13 cellular contexts compared by ENCODE assay signal in the genomic region with DNA sequence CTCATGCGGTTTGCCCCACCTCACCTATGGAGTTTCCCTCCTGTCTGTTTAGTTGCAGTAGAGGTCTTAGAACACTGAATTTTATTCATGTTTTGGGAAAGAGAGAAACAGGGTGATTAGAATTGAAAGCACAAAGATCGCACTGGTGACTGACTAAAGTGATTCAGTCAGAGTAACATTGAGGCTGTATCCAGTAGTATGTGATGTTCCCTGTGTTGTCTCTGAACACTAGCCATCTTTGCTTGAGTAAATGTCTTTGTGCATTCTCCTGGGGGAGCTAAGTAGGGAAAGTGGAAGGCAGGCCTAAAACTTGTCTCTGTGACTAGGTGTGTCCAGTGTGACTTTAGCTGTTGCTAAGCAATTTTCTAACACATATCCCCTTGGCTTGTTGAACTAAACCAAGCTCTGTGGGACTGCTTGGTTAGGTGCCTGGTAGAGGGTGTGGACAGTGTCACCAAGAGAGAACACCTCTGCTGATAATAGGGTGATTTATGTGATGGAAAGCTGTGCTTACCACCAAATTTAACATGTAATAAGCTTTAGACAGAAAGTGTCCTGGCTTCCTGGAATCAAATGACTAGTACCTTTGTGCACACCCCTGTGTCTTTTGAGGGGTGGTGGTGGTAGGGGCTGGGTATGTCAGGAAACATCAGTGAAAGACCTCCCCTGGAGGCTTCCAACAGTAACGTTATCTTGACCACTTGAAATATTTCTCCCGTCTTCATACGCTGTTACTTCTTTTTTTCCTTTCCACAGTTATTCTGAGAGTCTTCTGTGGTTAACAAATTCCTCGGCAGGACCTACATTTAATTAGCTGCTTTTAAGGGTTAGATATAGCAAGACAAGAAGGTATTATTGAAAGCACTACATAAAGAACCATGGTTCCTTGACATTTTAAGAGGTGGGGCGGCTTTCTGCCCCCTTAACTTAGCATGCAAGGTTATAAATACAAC. TPM values are rescaled to one million over a fixed set of nuclear protein-coding genes. Genes with fewer than 3 reads are reported as not detected.
A peak's percentile ranks its signal among the peaks of the same experiment; 100 is the strongest.
DNase-seq lines count a peak whose midpoint lies in the region; TF ChIP-seq lines count a peak whose summit lies in the region.
"Had no signal": no experiment of that assay in that cellular context is flagged by ENCODE, and none has a peak within 500 bp of the region (broad histone marks: within the 10 kb centered on the region; RNA-seq: fewer than 3 reads in every experiment).

No MANE protein-coding gene starts in this region.

- DNase-seq in NCI-H748 (lab: John Stamatoyannopoulos, UW; ENCODE audit: unreplicated experiment) (peak; percentile 1), NCI-H748 treated with DMSO at 0.1 percent for 48 hours (lab: John Stamatoyannopoulos, UW) (no peak), breast epithelium (ENCODE audit: low spot score in 2 of 2) (no peak), substantia nigra (lab: John Stamatoyannopoulos, UW) (peak in 1 of 49 donors; percentile 17), HK-2 (ENCODE audit: unreplicated experiment) (no peak), MG63 (no peak), GM19238 (ENCODE audit: insufficient read length, low spot score) (no peak)
- DNase-seq: activated naive CD4-positive, alpha-beta T cell treated with anti-CD3 and anti-CD28 coated beads, Interleukin-2, amount 10 ng/mL, durations not matched to agents 7 days and 5 days; kidney; NCI-H226; RPMI8226 had no signal

- no peaks in the 10 kb centered on the region for H3K36me3 ChIP-seq in breast epithelium
- peaks cover 34% of the 10 kb centered on the region for H3K36me3 ChIP-seq in MG63

- TF ChIP-seq CTCF in breast epithelium (IDR thresholded peaks at IDR 0.05) = no peak

- H3K9me3 ChIP-seq in breast epithelium (no peaks in the 10 kb centered on the region), MG63 (peaks cover 3% of the 10 kb centered on the region; the same call in 1 of the 2 replicates)

- H3K4me3 ChIP-seq in breast epithelium (no peak overlapping the region), MG63 (no peak overlapping the region)

- peak overlapping the region; percentile 77 to 85 for H3K27ac ChIP-seq in breast epithelium
- peak overlapping the region; percentile 36 for H3K27ac ChIP-seq in layer of hippocampus (ENCODE audit: low read depth, low read length)
- peak overlapping the region; percentile 54 for H3K27ac ChIP-seq in substantia nigra (ENCODE audit: low read depth, low read length, poor library complexity, severe bottlenecking)
- H3K27ac ChIP-seq: 22Rv1 had no signal

- TF ChIP-seq POLR2A in breast epithelium (IDR thresholded peaks at IDR 0.05) = no peak

- H3K27me3 ChIP-seq in breast epithelium (no peaks in the 10 kb centered on the region), layer of hippocampus (ENCODE audit: control insufficient read depth, insufficient read depth, low read length) (no peaks in the 10 kb centered on the region), MG63 (no peaks in the 10 kb centered on the region)

- peaks cover 9 to 27% of the 10 kb centered on the region in 2 donors for H3K4me1 ChIP-seq in breast epithelium

- intact Hi-C loops in breast epithelium (cut with DNase I; ENCODE audit: low total_unique reads) = no loop called here

RNA-seq across cellular contexts. Expression of gene UGP2, which starts 34.3 kb away (rescaled TPM):
- 100 to 1,000 TPM; 147 to 337 (median 204) TPM for total RNA-seq in breast epithelium
- total RNA-seq in MG63 (2014; rRNA removed; shearing (Covaris generic); ENCODE audit: low replicate concordance) = 31.2 and 41.4 TPM in 2 replicates
